Comparison of ENCODE assay signal across 21 cellular contexts in genomic region chr14:88256997-88257755, GRCh38.
A peak's percentile ranks its signal among the peaks of the same experiment; 100 is the strongest.
DNase-seq lines count a peak whose midpoint lies in the region; ATAC-seq, FAIRE-seq and TF ChIP-seq lines count a peak whose summit lies in the region.
"Had no signal": no experiment of that assay in that cellular context is flagged by ENCODE, and none has a peak within 500 bp of the region (broad histone marks: within the 10 kb centered on the region; RNA-seq: fewer than 3 reads in every experiment).

No MANE protein-coding gene starts in this region.

- no peak overlapping the region for H3K27ac ChIP-seq in HepG2 (ENCODE audit: extremely low read length, insufficient read depth, low read length)
- H3K27ac ChIP-seq in right lobe of liver, result no peak overlapping the region
- no peak overlapping the region for H3K27ac ChIP-seq in K562 (ENCODE audit: extremely low read depth, low read depth, low read length)
- H3K27ac ChIP-seq in Karpas-422 (ENCODE audit: low read length), result no peak overlapping the region
- H3K27ac ChIP-seq: HL-60, SK-N-MC had no signal

- H3K9me1 ChIP-seq in K562 (ENCODE audit: control insufficient read depth, insufficient read depth, low read length), result no peaks in the 10 kb centered on the region

- H3K27me3 ChIP-seq in HepG2 (ENCODE audit: control insufficient read depth in 1 of 2, insufficient read depth in 2 of 2, low read length in 2 of 2), result peaks cover 0 to 22% of the 10 kb centered on the region in 2 experiments; a peak in 3 of 5 replicates
- no peaks in the 10 kb centered on the region for H3K27me3 ChIP-seq in right lobe of liver
- H3K27me3 ChIP-seq in K562 (ENCODE audit: control insufficient read depth in 2 of 2, insufficient read depth in 2 of 2, low read length in 2 of 2), result no peaks in the 10 kb centered on the region; a peak in 2 of 5 replicates
- 0 out of 2 replicates have a peak, but pooled peaks cover 5% of the 10 kb centered on the region for H3K27me3 ChIP-seq in Karpas-422 (ENCODE audit: low read length)

- WGBS in HepG2 (ENCODE audit: low lambda C conversion rate), result 9% methylated on average over 8 of the region's 8 CpGs
- 64% methylated on average over 8 of the region's 8 CpGs for WGBS in right lobe of liver (ENCODE audit: insufficient coverage, low coverage, low lambda C conversion rate, missing lambda C conversion rate)
- WGBS in K562 (ENCODE audit: insufficient coverage, low coverage, missing lambda C conversion rate), result 0% methylated on average over 8 of the region's 8 CpGs

- intact Hi-C loops in HepG2 (cut with micrococcal nuclease; ENCODE audit: unreplicated experiment) (no loop called here), right lobe of liver (cut with DNase I) (no loop called here), K562 (cut with micrococcal nuclease) (no loop called here)

- H4K20me1 ChIP-seq in HepG2 (ENCODE audit: insufficient read depth, low read length) (no peaks in the 10 kb centered on the region), K562 (replicated peaks; ENCODE audit: control insufficient read depth, insufficient read depth, low read length) (no peaks in the 10 kb centered on the region), Karpas-422 (ENCODE audit: insufficient read depth, low read depth, low read length) (no peaks in the 10 kb centered on the region)

- no peak overlapping the region for H3K9ac ChIP-seq in HepG2 (ENCODE audit: insufficient read depth, low read depth, low read length)
- H3K9ac ChIP-seq in K562 (ENCODE audit: insufficient read depth in 1 of 2, low read depth in 2 of 2, low read length in 2 of 2), result no peak overlapping the region
- no peak overlapping the region for H3K9ac ChIP-seq in Karpas-422 (ENCODE audit: low read length)

- H3K4me1 ChIP-seq in HepG2 (ENCODE audit: insufficient read depth, low read length) (no peaks in the 10 kb centered on the region), right lobe of liver (no peaks in the 10 kb centered on the region), K562 (replicated peaks in 1 of 2; ENCODE audit: control insufficient read depth in 2 of 2, insufficient read depth in 2 of 2, low read length in 2 of 2) (no peaks in the 10 kb centered on the region; a peak in 1 of 5 replicates), Karpas-422 (ENCODE audit: low read length) (no peaks in the 10 kb centered on the region)
- H3K4me1 ChIP-seq: Caco-2 had no signal

- H3K9me2 ChIP-seq in Karpas-422 (replicated peaks; ENCODE audit: insufficient read depth, low read length), result no peaks in the 10 kb centered on the region

- TF ChIP-seq POLR2A in HepG2 (IDR thresholded peaks at IDR 0.05; ENCODE audit: insufficient read depth in 1 of 2, low read depth in 2 of 2, low read length in 2 of 2) (no peak), right lobe of liver (IDR thresholded peaks at IDR 0.05) (no peak), K562 (conservative IDR thresholded peaks at IDR 0.05) (no peak)

- H3K9me3 ChIP-seq in HepG2 (ENCODE audit: low read length) (no peaks in the 10 kb centered on the region), right lobe of liver (no peaks in the 10 kb centered on the region), K562 (replicated peaks; ENCODE audit: control insufficient read depth, insufficient read depth, low read depth, low read length) (no peaks in the 10 kb centered on the region), Karpas-422 (ENCODE audit: low read length) (no peaks in the 10 kb centered on the region)
- H3K9me3 ChIP-seq: Caco-2 had no signal

- H3K4me2 ChIP-seq in HepG2 (ENCODE audit: low read depth, low read length), result no peak overlapping the region
- H3K4me2 ChIP-seq in K562 (ENCODE audit: insufficient read depth, low read length), result no peak overlapping the region
- no peak overlapping the region for H3K4me2 ChIP-seq in Karpas-422 (ENCODE audit: low read depth, low read length, poor library complexity, severe bottlenecking)

- no peak for TF ChIP-seq EP300 in HepG2 (IDR thresholded peaks at IDR 0.05; ENCODE audit: low read depth in 2 of 2, low read length in 2 of 2)
- TF ChIP-seq EP300 in HepG2 (CRISPR knock-in tag; IDR thresholded peaks at IDR 0.05; ENCODE audit: borderline replicate concordance), result no peak
- TF ChIP-seq EP300 in K562 (IDR thresholded peaks at IDR 0.05; ENCODE audit: low read length), result no peak

- BruUV-seq in HepG2 (replicated peaks; lab: Mats Ljungman, UMichigan) (no TSS peak), K562 (replicated peaks; lab: Mats Ljungman, UMichigan) (no TSS peak)

- ATAC-seq in HepG2, result no peak
- no peak for ATAC-seq in right lobe of liver
- ATAC-seq in K562, result no peak
- ATAC-seq in activated naive CD4-positive, alpha-beta T cell treated with anti-CD3 and anti-CD28 coated beads, Interleukin-2, amount 50 U/mL, for 72 hours, result no peak
- ATAC-seq: Right ventricle myocardium inferior had no signal

- H2AFZ ChIP-seq in HepG2 (ENCODE audit: low read length) (no peak overlapping the region), K562 (ENCODE audit: low read depth, low read length) (no peak overlapping the region), Karpas-422 (ENCODE audit: low read length) (no peak overlapping the region)

- FAIRE-seq in HepG2 (lab: Jason Lieb, UNC) (no peak), K562 (lab: Jason Lieb, UNC) (no peak), RCC 7860 (lab: Jason Lieb, UNC) (no peak)

- TF ChIP-seq RAD21 in HepG2 (CRISPR knock-in tag; IDR thresholded peaks at IDR 0.05) (no peak), K562 (CRISPR knock-in tag; conservative IDR thresholded peaks at IDR 0.05 in 1 of 2, IDR thresholded peaks at IDR 0.05 in 1 of 2) (no peak)

- H3K4me3 ChIP-seq in HepG2 (replicated peaks in 1 of 3; ENCODE audit: insufficient read depth in 1 of 3, low read depth in 2 of 3, low read length in 3 of 3) (no peak overlapping the region), right lobe of liver (no peak overlapping the region), K562 (no peak overlapping the region), Karpas-422 (ENCODE audit: low read length) (no peak overlapping the region)
- H3K4me3 ChIP-seq: SK-N-MC had no signal

- CTCF ChIA-PET in HepG2 (lab: Yijun Ruan, JAX; ENCODE audit: low intra/inter-chr PET ratio, low total read pairs), result no interaction called here
- CTCF ChIA-PET in K562 (lab: Yijun Ruan, JAX; ENCODE audit: low intra/inter-chr PET ratio), result no interaction called here

- no peak overlapping the region for H3K27ac Mint-ChIP-seq in activated naive CD4-positive, alpha-beta T cell treated with anti-CD3 and anti-CD28 coated beads, Interleukin-2, amount 50 U/mL, for 72 hours
- H3K27ac Mint-ChIP-seq: CD4-positive, CD25-positive, alpha-beta regulatory T cell had no signal

- POLR2A ChIA-PET in HepG2 (lab: Yijun Ruan, JAX) (no interaction called here), K562 (lab: Yijun Ruan, JAX) (interaction anchor here (0.6 kb wide), 1 partner anchor 19 kb away, joined by 3 read pairs; no protein-coding TSS in a partner anchor)

- no peaks in the 10 kb centered on the region for H3K9me3 Mint-ChIP-seq in activated naive CD4-positive, alpha-beta T cell treated with anti-CD3 and anti-CD28 coated beads, Interleukin-2, amount 50 U/mL, for 72 hours

- H3K36me3 ChIP-seq in HepG2 (replicated peaks in 1 of 2; ENCODE audit: control insufficient read depth in 1 of 2, insufficient read depth in 2 of 2, low read length in 2 of 2) (no peaks in the 10 kb centered on the region), right lobe of liver (no peaks in the 10 kb centered on the region), K562 (ENCODE audit: control insufficient read depth, insufficient read depth, low read length) (no peaks in the 10 kb centered on the region), Karpas-422 (ENCODE audit: insufficient read depth, low read length) (no peaks in the 10 kb centered on the region)

- TF ChIP-seq CTCF in HepG2 (CRISPR knock-in tag; IDR thresholded peaks at IDR 0.05) (no peak), right lobe of liver (IDR thresholded peaks at IDR 0.05) (no peak), K562 (IDR thresholded peaks at IDR 0.05 in 2 of 3, conservative IDR thresholded peaks at IDR 0.05 in 1 of 3; ENCODE audit: insufficient read depth in 2 of 3, low read depth in 1 of 3, low read length in 3 of 3) (no peak)

- H3K79me2 ChIP-seq in HepG2 (ENCODE audit: insufficient read depth, low read length) (no peaks in the 10 kb centered on the region), K562 (ENCODE audit: control insufficient read depth, insufficient read depth, low read length) (no peaks in the 10 kb centered on the region), Karpas-422 (ENCODE audit: low read length) (no peaks in the 10 kb centered on the region)

- in situ Hi-C loops in HepG2 (cut with HindIII; ENCODE audit: extremely low pct_ligation_motif_present, low pct_unique_long_range_greater_than_20kb) (no loop called here), K562 (cut with MboI) (no loop called here)

- no peaks in the 10 kb centered on the region for H3K36me3 Mint-ChIP-seq in activated naive CD4-positive, alpha-beta T cell treated with anti-CD3 and anti-CD28 coated beads, Interleukin-2, amount 50 U/mL, for 72 hours
- H3K36me3 Mint-ChIP-seq: CD4-positive, CD25-positive, alpha-beta regulatory T cell had no signal

- DNase-seq in HepG2 (ENCODE audit: low spot score) (no peak), right lobe of liver (no peak), NOMO-1 treated with dmso at 0.1 percent for 144 hours (lab: John Stamatoyannopoulos, UW; ENCODE audit: unreplicated experiment) (peak; percentile 20), K562 (ENCODE audit: extremely low read depth in 1 of 4, low spot score in 3 of 4) (no peak), Karpas-422 (no peak), RCC 7860 (ENCODE audit: low spot score) (no peak), occipital lobe (lab: John Stamatoyannopoulos, UW) (no peak)
- no peak for DNase-seq in activated naive CD4-positive, alpha-beta T cell treated with anti-CD3 and anti-CD28 coated beads, Interleukin-2, amount 50 U/mL, for 72 hours (ENCODE audit: low spot score in 2 of 2)
- DNase-seq: AML-193; Caco-2; CD4-positive, CD25-positive, alpha-beta regulatory T cell; DMS153; HCEC 1CT; NCI-H1105 treated with DMSO at 0.1 percent for 48 hours; NCI-H1694 treated with DMSO at 0.1 percent for 48 hours; NCI-H226; NCI-H526; T-helper 1 cell had no signal

TF ChIP-seq in HepG2, 621 proteins besides CTCF, POLR2A, EP300 and RAD21 (continues in another document):
- TF ChIP-seq STAT5B (CRISPR knock-in tag; IDR thresholded peaks at IDR 0.05) (no peak), MAFF (IDR thresholded peaks at IDR 0.05; ENCODE audit: low read depth, low read length) (0 out of 2 replicates have a peak, but pooled peaks have one; percentile 17)

Comparison
In these comparisons a context has a peak if more than half of its experiments do, and no peak if none do; other contexts are left out.
1. Of the 241 proteins assayed by ChIP-seq in both HepG2 and K562: peak only in HepG2: MAFF; only in K562: none; in both: CEBPB; in neither: 238; mixed calls (peak in some experiments, not most) for 1.